ENCODE assay signal across 28 cellular contexts in genomic region chr15:67304778-67305177, GRCh38.
"Had no signal": no experiment of that assay in that cellular context is flagged by ENCODE, and none has a peak within 500 bp of the region (broad histone marks: within the 10 kb centered on the region; RNA-seq: fewer than 3 reads in every experiment).

No MANE protein-coding gene starts in this region.

- H3K4me3 ChIP-seq: neural progenitor cell, ovary, psoas muscle, right lobe of liver, sigmoid colon, stomach, thoracic aorta, thyroid gland, tibial nerve, upper lobe of right lung, uterus had no signal

- H3K9me3 ChIP-seq: ovary, psoas muscle, right lobe of liver, sigmoid colon, stomach, thoracic aorta, thyroid gland, tibial nerve, upper lobe of right lung, uterus had no signal

- H3K4me1 ChIP-seq: parathyroid adenoma, right lobe of liver, stomach, upper lobe of right lung, uterus had no signal

- H3K36me3 ChIP-seq: neural progenitor cell, ovary, right lobe of liver, sigmoid colon, stomach, thoracic aorta, thyroid gland, tibial nerve, upper lobe of right lung, uterus had no signal

- H3K36me3 Mint-ChIP-seq: natural killer cell; neural progenitor cell; stimulated activated effector memory CD8-positive, alpha-beta T cell treated with anti-CD3 and anti-CD28 coated beads, Interleukin-12 subunit alpha, Interleukin-12 subunit beta, amount 100 ng/mL, for 72 hours; stimulated activated naive B cell treated with anti-CD40 and anti-IgM and Interleukin-4, amounts not matched to agents 10 μg/mL and 1 μg/mL and 100 μg/mL, for 72 hours had no signal

- ATAC-seq: natural killer cell; psoas muscle; right cardiac atrium; right lobe of liver; stimulated activated effector memory CD8-positive, alpha-beta T cell treated with anti-CD3 and anti-CD28 coated beads, Interleukin-12 subunit alpha, Interleukin-12 subunit beta, amount 100 ng/mL, for 72 hours; stimulated activated naive B cell treated with anti-CD40 and anti-IgM and Interleukin-4, amounts not matched to agents 10 μg/mL and 1 μg/mL and 100 μg/mL, for 72 hours; upper lobe of right lung had no signal

- H3K27me3 Mint-ChIP-seq: progenitor cell of endocrine pancreas; stimulated activated naive B cell treated with anti-CD40 and anti-IgM and Interleukin-4, amounts not matched to agents 10 μg/mL and 1 μg/mL and 100 μg/mL, for 72 hours had no signal

- H3K4me3 Mint-ChIP-seq: natural killer cell; nephron; neural progenitor cell; stimulated activated effector memory CD8-positive, alpha-beta T cell treated with anti-CD3 and anti-CD28 coated beads, Interleukin-12 subunit alpha, Interleukin-12 subunit beta, amount 100 ng/mL, for 72 hours; stimulated activated naive B cell treated with anti-CD40 and anti-IgM and Interleukin-4, amounts not matched to agents 10 μg/mL and 1 μg/mL and 100 μg/mL, for 72 hours; stimulated activated naive CD8-positive, alpha-beta T cell treated with anti-CD3 and anti-CD28 coated beads, Interleukin-15, Interleukin-2, amounts not matched to agents 100 ng/mL and 50 ng/mL, for 24 hours had no signal

- H3K27ac ChIP-seq: neural progenitor cell, ovary, parathyroid adenoma, psoas muscle, right lobe of liver, sigmoid colon, stomach, thoracic aorta, thyroid gland, tibial nerve, upper lobe of right lung, uterus had no signal

- H3K9me3 Mint-ChIP-seq: natural killer cell; nephron; neural progenitor cell; stimulated activated effector memory CD8-positive, alpha-beta T cell treated with anti-CD3 and anti-CD28 coated beads, Interleukin-12 subunit alpha, Interleukin-12 subunit beta, amount 100 ng/mL, for 72 hours; stimulated activated naive B cell treated with anti-CD40 and anti-IgM and Interleukin-4, amounts not matched to agents 10 μg/mL and 1 μg/mL and 100 μg/mL, for 72 hours; stimulated activated naive CD8-positive, alpha-beta T cell treated with anti-CD3 and anti-CD28 coated beads, Interleukin-15, Interleukin-2, amounts not matched to agents 100 ng/mL and 50 ng/mL, for 24 hours had no signal

- H3K27me3 ChIP-seq: neural progenitor cell, ovary, right lobe of liver, sigmoid colon, stomach, thyroid gland, tibial nerve, upper lobe of right lung, uterus had no signal

- DNase-seq: natural killer cell; occipital lobe; ovary; posterior cingulate gyrus; psoas muscle; right cardiac atrium; right lobe of liver; sigmoid colon; small intestine; stimulated activated CD4-positive, alpha-beta T cell treated with anti-CD3 and anti-CD28 coated beads, Interleukin-15, amount 100 ng/mL, for 24 hours; stimulated activated CD4-positive, alpha-beta T cell treated with anti-CD3 and anti-CD28 coated beads, Interleukin-2, amount 100 ng/mL, for 24 hours; stimulated activated CD4-positive, alpha-beta T cell treated with anti-CD3 and anti-CD28 coated beads, Interleukin-2, amount 100 ng/mL, for 48 hours; stimulated activated CD4-positive, alpha-beta T cell treated with anti-CD3 and anti-CD28 coated beads, Interleukin-4, amount 100 ng/mL, for 24 hours; stimulated activated naive B cell treated with anti-CD40 and anti-IgM and Interleukin-4, amounts not matched to agents 10 μg/mL and 1 μg/mL and 100 μg/mL, for 72 hours; stimulated activated naive CD4-positive, alpha-beta T cell treated with Interleukin-2 at 50 U/mL for 16 hours; stomach; thyroid gland; trophoblast cell; upper lobe of right lung; uterus had no signal

- H3K27ac Mint-ChIP-seq: natural killer cell; neural progenitor cell; progenitor cell of endocrine pancreas; stimulated activated effector memory CD8-positive, alpha-beta T cell treated with anti-CD3 and anti-CD28 coated beads, Interleukin-12 subunit alpha, Interleukin-12 subunit beta, amount 100 ng/mL, for 72 hours; stimulated activated naive B cell treated with anti-CD40 and anti-IgM and Interleukin-4, amounts not matched to agents 10 μg/mL and 1 μg/mL and 100 μg/mL, for 72 hours; stimulated activated naive CD8-positive, alpha-beta T cell treated with anti-CD3 and anti-CD28 coated beads, Interleukin-15, Interleukin-2, amounts not matched to agents 100 ng/mL and 50 ng/mL, for 24 hours had no signal

- H3K4me1 Mint-ChIP-seq: natural killer cell; stimulated activated effector memory CD8-positive, alpha-beta T cell treated with anti-CD3 and anti-CD28 coated beads, Interleukin-12 subunit alpha, Interleukin-12 subunit beta, amount 100 ng/mL, for 72 hours; stimulated activated naive B cell treated with anti-CD40 and anti-IgM and Interleukin-4, amounts not matched to agents 10 μg/mL and 1 μg/mL and 100 μg/mL, for 72 hours had no signal
